20 cellular contexts compared by ENCODE assay signal in genomic region chrX:45508459-45508858, GRCh38.
DNase-seq lines count a peak whose midpoint lies in the region; ATAC-seq and TF ChIP-seq lines count a peak whose summit lies in the region.
"Had no signal": no experiment of that assay in that cellular context is flagged by ENCODE, and none has a peak within 500 bp of the region (broad histone marks: within the 10 kb centered on the region; RNA-seq: fewer than 3 reads in every experiment).

No MANE protein-coding gene starts in this region.

- H3K4me3 Mint-ChIP-seq in activated naive CD8-positive, alpha-beta T cell treated with anti-CD3 and anti-CD28 coated beads, Interleukin-2, amount 10 ng/mL, durations not matched to agents 7 days and 5 days, result no peak overlapping the region
- no peak overlapping the region for H3K4me3 Mint-ChIP-seq in activated naive CD8-positive, alpha-beta T cell treated with anti-CD3 and anti-CD28 coated beads for 36 hours
- no peak overlapping the region for H3K4me3 Mint-ChIP-seq in CD4-positive, alpha-beta T cell
- H3K4me3 Mint-ChIP-seq: activated naive CD4-positive, alpha-beta T cell treated with anti-CD3 and anti-CD28 coated beads, Interleukin-2, amount 10 ng/mL, durations not matched to agents 7 days and 5 days; brain; memory B cell had no signal

- CTCF ChIA-PET in CD4-positive, alpha-beta T cell (lab: Charles Lee), result no interaction called here

- TF ChIP-seq EP300 in gastroesophageal sphincter (IDR thresholded peaks at IDR 0.05), result no peak

- ATAC-seq in activated naive CD8-positive, alpha-beta T cell treated with anti-CD3 and anti-CD28 coated beads, Interleukin-2, amount 10 ng/mL, durations not matched to agents 7 days and 5 days (ENCODE audit: low read depth), result no peak
- ATAC-seq in RWPE2 (ENCODE audit: low read depth) (peak; percentile 61; the same call in 2 of the 3 replicates), gastroesophageal sphincter (no peak), HG03097 (IDR thresholded peaks at IDR 0.05; ENCODE audit: low FRiP score, unreplicated experiment) (no peak)
- no peak for ATAC-seq in CD4-positive, alpha-beta T cell (ENCODE audit: poor library complexity)
- ATAC-seq: GM12878, sciatic nerve had no signal

- intact Hi-C loops in CD4-positive, alpha-beta T cell (cut with DNase I, micrococcal nuclease), result no loop called here

- DNase-seq in activated naive CD8-positive, alpha-beta T cell treated with anti-CD3 and anti-CD28 coated beads, Interleukin-2, amount 10 ng/mL, durations not matched to agents 7 days and 5 days, result no peak
- no peak for DNase-seq in activated naive CD8-positive, alpha-beta T cell treated with anti-CD3 and anti-CD28 coated beads for 36 hours
- DNase-seq in RWPE2 (ENCODE audit: low spot score) (peak; percentile 55), stromal cell of bone marrow (ENCODE audit: low read depth) (peak; percentile 20), hippocampal formation (lab: John Stamatoyannopoulos, UW) (no peak)
- no peak for DNase-seq in CD4-positive, alpha-beta T cell
- DNase-seq: activated CD4-positive, CD25-positive, alpha-beta regulatory T cell treated with anti-CD3 and anti-CD28 coated beads, Interleukin-2, amount 50 U/mL, for 72 hours; activated naive CD4-positive, alpha-beta T cell treated with anti-CD3 and anti-CD28 coated beads, Interleukin-2, amount 10 ng/mL, durations not matched to agents 7 days and 5 days; effector CD4-positive, alpha-beta T cell; NCI-H2081 treated with DMSO at 0.1 percent for 48 hours; NCI-H748 treated with DMSO at 0.1 percent for 48 hours; stimulated activated CD4-positive, alpha-beta T cell treated with anti-CD3 and anti-CD28 coated beads, Interleukin-4, amount 100 ng/mL, for 24 hours; T-helper 2 cell; tibial artery had no signal

- POLR2A ChIA-PET in activated naive CD8-positive, alpha-beta T cell treated with anti-CD3 and anti-CD28 coated beads, Interleukin-2, amount 10 ng/mL, durations not matched to agents 7 days and 5 days (lab: Charles Lee), result no interaction called here
- POLR2A ChIA-PET in CD4-positive, alpha-beta T cell (lab: Charles Lee), result no interaction called here

- H3K36me3 Mint-ChIP-seq in activated naive CD8-positive, alpha-beta T cell treated with anti-CD3 and anti-CD28 coated beads, Interleukin-2, amount 10 ng/mL, durations not matched to agents 7 days and 5 days, result no peaks in the 10 kb centered on the region
- H3K36me3 Mint-ChIP-seq in activated naive CD8-positive, alpha-beta T cell treated with anti-CD3 and anti-CD28 coated beads for 36 hours, result no peaks in the 10 kb centered on the region
- H3K36me3 Mint-ChIP-seq in CD4-positive, alpha-beta T cell (ENCODE audit: low read depth), result no peaks in the 10 kb centered on the region
- H3K36me3 Mint-ChIP-seq: activated naive CD4-positive, alpha-beta T cell treated with anti-CD3 and anti-CD28 coated beads, Interleukin-2, amount 10 ng/mL, durations not matched to agents 7 days and 5 days; brain; memory B cell had no signal

- H3K4me3 ChIP-seq in RWPE2 (ENCODE audit: severe bottlenecking), result no peak overlapping the region
- H3K4me3 ChIP-seq in gastroesophageal sphincter, result no peak overlapping the region
- H3K4me3 ChIP-seq: GM12878, tibial artery had no signal

- H3K4me1 ChIP-seq in RWPE2 (ENCODE audit: insufficient read depth, poor library complexity, severe bottlenecking) (peaks cover 36% of the 10 kb centered on the region), gastroesophageal sphincter (peaks cover 0 to 27% (median 14%) of the 10 kb centered on the region in 3 donors)

- peak overlapping the region; percentile 59 for H3K27ac Mint-ChIP-seq in activated naive CD8-positive, alpha-beta T cell treated with anti-CD3 and anti-CD28 coated beads, Interleukin-2, amount 10 ng/mL, durations not matched to agents 7 days and 5 days
- no peak overlapping the region for H3K27ac Mint-ChIP-seq in activated naive CD8-positive, alpha-beta T cell treated with anti-CD3 and anti-CD28 coated beads for 36 hours
- H3K27ac Mint-ChIP-seq in CD4-positive, alpha-beta T cell, result no peak overlapping the region
- H3K27ac Mint-ChIP-seq: activated naive CD4-positive, alpha-beta T cell treated with anti-CD3 and anti-CD28 coated beads, Interleukin-2, amount 10 ng/mL, durations not matched to agents 7 days and 5 days; memory B cell had no signal

- H3K9me3 ChIP-seq in RWPE2 (ENCODE audit: severe bottlenecking) (no peaks in the 10 kb centered on the region), gastroesophageal sphincter (no peaks in the 10 kb centered on the region)
- no peaks in the 10 kb centered on the region for H3K9me3 ChIP-seq in CD4-positive, alpha-beta T cell (ENCODE audit: control insufficient read depth, low read length)
- H3K9me3 ChIP-seq: tibial artery had no signal

- TF ChIP-seq POLR2A in gastroesophageal sphincter (IDR thresholded peaks at IDR 0.05), result no peak

- no peaks in the 10 kb centered on the region for H3K9me3 Mint-ChIP-seq in activated naive CD8-positive, alpha-beta T cell treated with anti-CD3 and anti-CD28 coated beads, Interleukin-2, amount 10 ng/mL, durations not matched to agents 7 days and 5 days
- H3K9me3 Mint-ChIP-seq in activated naive CD8-positive, alpha-beta T cell treated with anti-CD3 and anti-CD28 coated beads for 36 hours, result no peaks in the 10 kb centered on the region
- no peaks in the 10 kb centered on the region for H3K9me3 Mint-ChIP-seq in CD4-positive, alpha-beta T cell
- H3K9me3 Mint-ChIP-seq: activated naive CD4-positive, alpha-beta T cell treated with anti-CD3 and anti-CD28 coated beads, Interleukin-2, amount 10 ng/mL, durations not matched to agents 7 days and 5 days; memory B cell had no signal

- H3K4me1 Mint-ChIP-seq in activated naive CD8-positive, alpha-beta T cell treated with anti-CD3 and anti-CD28 coated beads, Interleukin-2, amount 10 ng/mL, durations not matched to agents 7 days and 5 days, result no peaks in the 10 kb centered on the region
- peaks cover 8% of the 10 kb centered on the region for H3K4me1 Mint-ChIP-seq in activated naive CD8-positive, alpha-beta T cell treated with anti-CD3 and anti-CD28 coated beads for 36 hours
- H3K4me1 Mint-ChIP-seq in CD4-positive, alpha-beta T cell (ENCODE audit: low read depth), result peaks cover 6% of the 10 kb centered on the region
- H3K4me1 Mint-ChIP-seq: activated naive CD4-positive, alpha-beta T cell treated with anti-CD3 and anti-CD28 coated beads, Interleukin-2, amount 10 ng/mL, durations not matched to agents 7 days and 5 days had no signal

- H3K27me3 ChIP-seq in RWPE2 (ENCODE audit: insufficient read depth, poor library complexity, severe bottlenecking) (no peaks in the 10 kb centered on the region), gastroesophageal sphincter (no peaks in the 10 kb centered on the region)
- H3K27me3 ChIP-seq in CD4-positive, alpha-beta T cell (ENCODE audit: control insufficient read depth, insufficient read depth, low read length), result no peaks in the 10 kb centered on the region
- H3K27me3 ChIP-seq: tibial artery had no signal

- no peaks in the 10 kb centered on the region for H3K27me3 Mint-ChIP-seq in activated naive CD8-positive, alpha-beta T cell treated with anti-CD3 and anti-CD28 coated beads, Interleukin-2, amount 10 ng/mL, durations not matched to agents 7 days and 5 days
- no peaks in the 10 kb centered on the region for H3K27me3 Mint-ChIP-seq in activated naive CD8-positive, alpha-beta T cell treated with anti-CD3 and anti-CD28 coated beads for 36 hours
- no peaks in the 10 kb centered on the region for H3K27me3 Mint-ChIP-seq in CD4-positive, alpha-beta T cell
- H3K27me3 Mint-ChIP-seq: activated naive CD4-positive, alpha-beta T cell treated with anti-CD3 and anti-CD28 coated beads, Interleukin-2, amount 10 ng/mL, durations not matched to agents 7 days and 5 days; brain; memory B cell had no signal

- H3K36me3 ChIP-seq in RWPE2 (ENCODE audit: low read depth) (no peaks in the 10 kb centered on the region), gastroesophageal sphincter (no peaks in the 10 kb centered on the region)
- H3K36me3 ChIP-seq: tibial artery had no signal

- WGBS in gastroesophageal sphincter (ENCODE audit: low coverage in 1 of 2), 2 donors, result 33 to 43% methylated on average over 1 of the region's 2 CpGs

- peak overlapping the region; percentile 96 for H3K27ac ChIP-seq in RWPE2 (ENCODE audit: poor library complexity, severe bottlenecking)
- H3K27ac ChIP-seq in gastroesophageal sphincter, result peak overlapping the region; percentile 13 to 77 (median 72)
- H3K27ac ChIP-seq in CD4-positive, alpha-beta T cell (ENCODE audit: low read depth, low read length), result no peak overlapping the region

- TF ChIP-seq CTCF in RWPE2 (IDR thresholded peaks at IDR 0.05; ENCODE audit: poor library complexity, severe bottlenecking), result no peak
- TF ChIP-seq CTCF in gastroesophageal sphincter (IDR thresholded peaks at IDR 0.05), result no peak
- TF ChIP-seq CTCF in CD4-positive, alpha-beta T cell (IDR thresholded peaks at IDR 0.05), result no peak

Comparison
In these comparisons a context has a peak if more than half of its experiments do, and no peak if none do; other contexts are left out.
1. DNase-seq: peak in RWPE2 (single experiment) and stromal cell of bone marrow (single experiment); none in activated naive CD8-positive, alpha-beta T cell treated with anti-CD3 and anti-CD28 coated beads, Interleukin-2, amount 10 ng/mL, durations not matched to agents 7 days and 5 days (single experiment), activated naive CD8-positive, alpha-beta T cell treated with anti-CD3 and anti-CD28 coated beads for 36 hours (single experiment), hippocampal formation (0 of 2) and CD4-positive, alpha-beta T cell (0 of 10).